16 cellular contexts compared by ENCODE assay signal in the genomic region with DNA sequence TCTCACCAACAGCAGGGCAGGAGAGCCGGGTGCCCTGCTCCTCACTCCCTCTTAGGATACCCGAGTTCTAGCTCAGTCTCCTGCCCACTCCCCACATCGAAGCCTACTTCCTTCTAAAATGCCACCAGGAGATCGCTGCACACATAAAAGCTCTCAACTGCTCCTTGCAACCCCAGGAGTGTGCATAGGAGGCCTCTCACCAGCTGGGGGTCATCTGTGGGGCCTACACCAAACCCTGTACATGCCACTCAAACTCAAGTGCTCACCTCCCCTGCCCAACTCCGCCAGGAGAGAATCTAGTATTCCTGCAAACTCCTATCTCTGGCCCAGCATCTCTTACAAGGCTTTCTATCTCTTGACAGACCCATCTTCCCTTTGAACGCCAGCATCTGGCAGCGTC. TPM values are rescaled to one million over a fixed set of nuclear protein-coding genes. Genes with fewer than 3 reads are reported as not detected.
DNase-seq lines count a peak whose midpoint lies in the region; ATAC-seq and TF ChIP-seq lines count a peak whose summit lies in the region.
"Had no signal": no experiment of that assay in that cellular context is flagged by ENCODE, and none has a peak within 500 bp of the region (broad histone marks: within the 10 kb centered on the region; RNA-seq: fewer than 3 reads in every experiment).

No MANE protein-coding gene starts in this region.

- H3K4me1 ChIP-seq in GM23338 (ENCODE audit: insufficient read depth): peaks cover 9% of the 10 kb centered on the region
- peaks cover 44% of the 10 kb centered on the region for H3K4me1 ChIP-seq in OCI-LY7 (ENCODE audit: insufficient read depth, low read length, poor library complexity, severe bottlenecking)
- H3K4me1 ChIP-seq in psoas muscle: peaks cover 68% of the 10 kb centered on the region

- no peaks in the 10 kb centered on the region for H3K9me3 ChIP-seq in OCI-LY7 (ENCODE audit: low read length)
- H3K9me3 ChIP-seq in psoas muscle: no peaks in the 10 kb centered on the region
- H3K9me3 ChIP-seq: body of pancreas, left lung had no signal

- H3K9me2 ChIP-seq in GM23338 (ENCODE audit: insufficient read depth): no peaks in the 10 kb centered on the region
- H3K9me2 ChIP-seq in OCI-LY7 (ENCODE audit: insufficient read depth, low read length): no peaks in the 10 kb centered on the region

- peaks cover 30% of the 10 kb centered on the region for H3K36me3 Mint-ChIP-seq in GM23338 (ENCODE audit: low read depth)
- H3K36me3 Mint-ChIP-seq in effector memory CD8-positive, alpha-beta T cell (ENCODE audit: insufficient read depth): peaks cover 11% of the 10 kb centered on the region
- peaks cover 10% of the 10 kb centered on the region for H3K36me3 Mint-ChIP-seq in activated CD8-positive, alpha-beta memory T cell treated with anti-CD3 and anti-CD28 coated beads, Interleukin-2, amount 10 ng/mL, durations not matched to agents 7 days and 5 days

- POLR2A ChIA-PET in OCI-LY7 (lab: Charles Lee): no interaction called here

- CTCF ChIA-PET in OCI-LY7 (lab: Charles Lee; ENCODE audit: unreplicated experiment): no interaction called here
- CTCF ChIA-PET in activated CD8-positive, alpha-beta memory T cell treated with anti-CD3 and anti-CD28 coated beads, Interleukin-2, amount 10 ng/mL, durations not matched to agents 7 days and 5 days (lab: Charles Lee): no interaction called here

- intact Hi-C loops in OCI-LY7 (cut with micrococcal nuclease; ENCODE audit: unreplicated experiment): no loop called here
- intact Hi-C loops in psoas muscle (cut with DNase I): no loop called here

- peak overlapping the region; percentile 5; the same call in 1 of the 3 replicates for H3K4me3 Mint-ChIP-seq in GM23338
- H3K4me3 Mint-ChIP-seq in effector memory CD8-positive, alpha-beta T cell: no peak overlapping the region
- H3K4me3 Mint-ChIP-seq in activated CD8-positive, alpha-beta memory T cell treated with anti-CD3 and anti-CD28 coated beads, Interleukin-2, amount 10 ng/mL, durations not matched to agents 7 days and 5 days: no peak overlapping the region

- peaks cover 65% of the 10 kb centered on the region for H4K20me1 ChIP-seq in GM23338 (replicated peaks; ENCODE audit: insufficient read depth)
- peaks cover 19% of the 10 kb centered on the region for H4K20me1 ChIP-seq in OCI-LY7 (ENCODE audit: insufficient read depth, low read length)

- H3K4me2 ChIP-seq in GM23338 (no peak overlapping the region), OCI-LY7 (ENCODE audit: low read length) (peak overlapping the region; percentile 14; the same call in 1 of the 2 replicates)

- ATAC-seq in GM23338 (no peak), psoas muscle (no peak)
- ATAC-seq in effector memory CD8-positive, alpha-beta T cell (replicated peaks): no peak
- no peak for ATAC-seq in activated CD8-positive, alpha-beta memory T cell treated with anti-CD3 and anti-CD28 coated beads, Interleukin-2, amount 10 ng/mL, durations not matched to agents 7 days and 5 days
- ATAC-seq: body of pancreas, left lung had no signal

- H3K27me3 ChIP-seq in GM23338 (ENCODE audit: insufficient read depth): no peaks in the 10 kb centered on the region
- no peaks in the 10 kb centered on the region for H3K27me3 ChIP-seq in psoas muscle (ENCODE audit: insufficient read depth in 3 of 3, low read length in 2 of 3)
- H3K27me3 ChIP-seq: body of pancreas, left lung had no signal

- peaks cover 9% of the 10 kb centered on the region for H3K27me3 Mint-ChIP-seq in GM23338 (ENCODE audit: insufficient read depth, low read depth, poor library complexity)
- no peaks in the 10 kb centered on the region for H3K27me3 Mint-ChIP-seq in effector memory CD8-positive, alpha-beta T cell
- no peaks in the 10 kb centered on the region for H3K27me3 Mint-ChIP-seq in activated CD8-positive, alpha-beta memory T cell treated with anti-CD3 and anti-CD28 coated beads, Interleukin-2, amount 10 ng/mL, durations not matched to agents 7 days and 5 days
- H3K27me3 Mint-ChIP-seq: naive B cell had no signal

- 0 out of 2 replicates have a peak, but pooled peaks cover 5% of the 10 kb centered on the region for H3F3A ChIP-seq in GM23338 (replicated peaks; ENCODE audit: low read depth)

- no peak for DNase-seq in GM23338 (ENCODE audit: low spot score)
- DNase-seq in OCI-LY7 (ENCODE audit: low spot score): no peak
- no peak for DNase-seq in effector memory CD8-positive, alpha-beta T cell
- DNase-seq in psoas muscle: no peak
- DNase-seq in activated CD8-positive, alpha-beta memory T cell treated with anti-CD3 and anti-CD28 coated beads, Interleukin-2, amount 10 ng/mL, durations not matched to agents 7 days and 5 days: no peak
- DNase-seq in NCI-H1930 (lab: John Stamatoyannopoulos, UW): no peak
- no peak for DNase-seq in Ammon's horn (ENCODE audit: low spot score)
- DNase-seq: activated naive CD4-positive, alpha-beta T cell; body of pancreas; effector memory CD4-positive, alpha-beta T cell; hypothalamus; left lung; naive B cell; T-helper 1 cell had no signal

- WGBS in psoas muscle, 3 donors: 81 to 86% (median 82%) methylated on average over 7 of the region's 7 CpGs

- no peak overlapping the region for H3K27ac ChIP-seq in GM23338 (ENCODE audit: low read depth)
- no peak overlapping the region for H3K27ac ChIP-seq in OCI-LY7 (ENCODE audit: low read depth, low read length, poor library complexity, severe bottlenecking)
- peak overlapping the region; percentile 76 for H3K27ac ChIP-seq in psoas muscle
- H3K27ac ChIP-seq: body of pancreas, C4-2B, left lung, VCaP had no signal

- BruUV-seq in OCI-LY7 (replicated peaks; lab: Mats Ljungman, UMichigan): no TSS peak

- H2AFZ ChIP-seq in GM23338 (no peak overlapping the region), OCI-LY7 (ENCODE audit: low read length) (no peak overlapping the region)

- peaks cover 4% of the 10 kb centered on the region; the same call in 1 of the 3 replicates for H3K9me3 Mint-ChIP-seq in GM23338
- H3K9me3 Mint-ChIP-seq in effector memory CD8-positive, alpha-beta T cell: no peaks in the 10 kb centered on the region
- H3K9me3 Mint-ChIP-seq in activated CD8-positive, alpha-beta memory T cell treated with anti-CD3 and anti-CD28 coated beads, Interleukin-2, amount 10 ng/mL, durations not matched to agents 7 days and 5 days (ENCODE audit: low read depth): no peaks in the 10 kb centered on the region
- H3K9me3 Mint-ChIP-seq: naive B cell had no signal

- no peak overlapping the region for H3K4me3 ChIP-seq in GM23338
- no peak overlapping the region for H3K4me3 ChIP-seq in OCI-LY7 (ENCODE audit: low read depth, low read length, poor library complexity, severe bottlenecking)
- no peak overlapping the region for H3K4me3 ChIP-seq in psoas muscle
- H3K4me3 ChIP-seq: body of pancreas, left lung had no signal

- TF ChIP-seq CTCF in GM23338 (conservative IDR thresholded peaks at IDR 0.05; ENCODE audit: low read depth in 2 of 2) (no peak), OCI-LY7 (conservative IDR thresholded peaks at IDR 0.05; ENCODE audit: low read length) (no peak), psoas muscle (IDR thresholded peaks at IDR 0.05) (no peak)

- H3K79me2 ChIP-seq in GM23338 (replicated peaks; ENCODE audit: insufficient read depth) (peaks cover 77% of the 10 kb centered on the region), OCI-LY7 (ENCODE audit: insufficient read depth, low read depth, low read length) (peaks cover 83% of the 10 kb centered on the region)

- no peak overlapping the region for H3K27ac Mint-ChIP-seq in GM23338
- H3K27ac Mint-ChIP-seq in effector memory CD8-positive, alpha-beta T cell: peak overlapping the region; percentile 16 to 49
- H3K27ac Mint-ChIP-seq in activated CD8-positive, alpha-beta memory T cell treated with anti-CD3 and anti-CD28 coated beads, Interleukin-2, amount 10 ng/mL, durations not matched to agents 7 days and 5 days: no peak overlapping the region

- H3K36me3 ChIP-seq in GM23338 (ENCODE audit: insufficient read depth) (no peaks in the 10 kb centered on the region), OCI-LY7 (ENCODE audit: insufficient read depth, low read length) (peaks cover 56% of the 10 kb centered on the region), psoas muscle (ENCODE audit: insufficient read depth in 1 of 2, low read depth in 1 of 2) (no peaks in the 10 kb centered on the region)

- peaks cover 18% of the 10 kb centered on the region for H3K4me1 Mint-ChIP-seq in GM23338
- H3K4me1 Mint-ChIP-seq in effector memory CD8-positive, alpha-beta T cell (ENCODE audit: low read depth in 2 of 2): peaks cover 33 to 34% of the 10 kb centered on the region in 2 donors
- H3K4me1 Mint-ChIP-seq in activated CD8-positive, alpha-beta memory T cell treated with anti-CD3 and anti-CD28 coated beads, Interleukin-2, amount 10 ng/mL, durations not matched to agents 7 days and 5 days: peaks cover 57% of the 10 kb centered on the region

RNA-seq across cellular contexts. Expression of a gene that starts 2.8 kb away (rescaled TPM):
- 79.3 and 102 TPM in 2 replicates for total RNA-seq in GM23338 (2014; rRNA removed; shearing (Covaris generic))
- 69.4 and 71.6 TPM in 2 replicates for polyA plus RNA-seq in GM23338 (2016; fragmentation: Nextera tagmentation; extraction: Ambion mirVana)
- 67.5 and 82.4 TPM in 2 replicates for total RNA-seq in OCI-LY7 (2014; rRNA removed; shearing (Covaris generic))
- total RNA-seq in OCI-LY7 (2022): 68.2 and 70.9 TPM in 2 replicates
- 100 to 1,000 TPM in 1 of 4 donors, 10 to 100 TPM in 3; 63.4 to 104 (median 77.8) TPM for total RNA-seq in psoas muscle
- 100 to 1,000 TPM in 2 of 3 donors, 10 to 100 TPM in 1; 99.1 to 186 (median 123) TPM for polyA plus RNA-seq in psoas muscle
- total RNA-seq in activated CD8-positive, alpha-beta memory T cell treated with anti-CD3 and anti-CD28 coated beads, Interleukin-2, amount 10 ng/mL, durations not matched to agents 7 days and 5 days: 10 to 100 TPM; 49.3 to 58.6 TPM

RNA-seq across cellular contexts. Expression of a gene that starts 5.0 kb away (rescaled TPM):
- 229 and 268 TPM in 2 replicates for total RNA-seq in GM23338 (2014; rRNA removed; shearing (Covaris generic))
- polyA plus RNA-seq in GM23338 (2016; fragmentation: Nextera tagmentation; extraction: Ambion mirVana): 110 and 111 TPM in 2 replicates
- total RNA-seq in OCI-LY7 (2014; rRNA removed; shearing (Covaris generic)): 191 and 217 TPM in 2 replicates
- total RNA-seq in OCI-LY7 (2022): 140 and 170 TPM in 2 replicates
- total RNA-seq in psoas muscle: 10 to 100 TPM; 46.0 to 60.2 (median 55.9) TPM
- 10 to 100 TPM; 58.3 to 92.2 (median 85.9) TPM for polyA plus RNA-seq in psoas muscle
- total RNA-seq in activated CD8-positive, alpha-beta memory T cell treated with anti-CD3 and anti-CD28 coated beads, Interleukin-2, amount 10 ng/mL, durations not matched to agents 7 days and 5 days: 100 to 1,000 TPM; 138 to 139 TPM

RNA-seq across cellular contexts. Expression of a gene that starts 39.4 kb away (rescaled TPM):
- 3.8 and 7.5 TPM in 2 replicates for total RNA-seq in GM23338 (2014; rRNA removed; shearing (Covaris generic))
- polyA plus RNA-seq in GM23338 (2016; fragmentation: Nextera tagmentation; extraction: Ambion mirVana) (1.4 and 2.0 TPM in 2 replicates), psoas muscle (1 to 10 TPM; 1.8 to 5.2 (median 3.6) TPM)
- total RNA-seq in OCI-LY7 (2014; rRNA removed; shearing (Covaris generic)): 1.6 and 4.4 TPM in 2 replicates
- total RNA-seq in OCI-LY7 (2022) (3.7 and 3.9 TPM in 2 replicates), psoas muscle (1 to 10 TPM; 3.5 to 6.5 (median 4.5) TPM)
- 1 to 10 TPM; 1.1 to 1.6 TPM for total RNA-seq in activated CD8-positive, alpha-beta memory T cell treated with anti-CD3 and anti-CD28 coated beads, Interleukin-2, amount 10 ng/mL, durations not matched to agents 7 days and 5 days

RNA-seq across cellular contexts. Expression of a gene that starts 40.5 kb away (rescaled TPM):
- 46.5 and 47.4 TPM in 2 replicates for total RNA-seq in GM23338 (2014; rRNA removed; shearing (Covaris generic))
- polyA plus RNA-seq in GM23338 (2016; fragmentation: Nextera tagmentation; extraction: Ambion mirVana) (30.9 and 33.5 TPM in 2 replicates), psoas muscle (10 to 100 TPM; 28.4 to 70.1 (median 32.6) TPM)
- total RNA-seq in OCI-LY7 (2014; rRNA removed; shearing (Covaris generic)): 33.3 and 45.6 TPM in 2 replicates
- total RNA-seq in OCI-LY7 (2022) (38.6 and 46.8 TPM in 2 replicates), psoas muscle (10 to 100 TPM; 16.9 to 26.8 (median 20.0) TPM)
- total RNA-seq in activated CD8-positive, alpha-beta memory T cell treated with anti-CD3 and anti-CD28 coated beads, Interleukin-2, amount 10 ng/mL, durations not matched to agents 7 days and 5 days: 10 to 100 TPM; 36.9 to 41.3 TPM

RNA-seq across cellular contexts. Expression of a gene that starts 59.1 kb away (rescaled TPM):
- 17.1 and 18.6 TPM in 2 replicates for total RNA-seq in GM23338 (2014; rRNA removed; shearing (Covaris generic))
- polyA plus RNA-seq in GM23338 (2016; fragmentation: Nextera tagmentation; extraction: Ambion mirVana): 2.8 and 3.8 TPM in 2 replicates
- 0.10 TPM in 1 of 2 replicates, not detected in the other for total RNA-seq in OCI-LY7 (2014; rRNA removed; shearing (Covaris generic))
- total RNA-seq in OCI-LY7 (2022): 0.52 TPM in 1 of 2 replicates, not detected in the other
- 10 to 100 TPM in 1 of 4 donors, 1 to 10 TPM in 3; 1.1 to 29.9 (median 4.5) TPM for total RNA-seq in psoas muscle
- polyA plus RNA-seq in psoas muscle: 1 to 10 TPM in 1 of 3 donors, under 1 TPM in 2; 0.13 to 5.7 (median 0.15) TPM
- total RNA-seq in activated CD8-positive, alpha-beta memory T cell treated with anti-CD3 and anti-CD28 coated beads, Interleukin-2, amount 10 ng/mL, durations not matched to agents 7 days and 5 days: not detected

Comparison
In these comparisons a context has a peak if more than half of its experiments do, and no peak if none do; other contexts are left out.
1. H3K27ac Mint-ChIP-seq: peak in effector memory CD8-positive, alpha-beta T cell (2 of 2); none in GM23338 (single experiment) and activated CD8-positive, alpha-beta memory T cell treated with anti-CD3 and anti-CD28 coated beads, Interleukin-2, amount 10 ng/mL, durations not matched to agents 7 days and 5 days (single experiment).